In genomic region chr2:131516621-131517020, GRCh38 we compare ENCODE assay signal across 12 cellular contexts. TPM values are rescaled to one million over a fixed set of nuclear protein-coding genes. Genes with fewer than 3 reads are reported as not detected.
A peak's percentile ranks its signal among the peaks of the same experiment; 100 is the strongest.
DNase-seq lines count a peak whose midpoint lies in the region; FAIRE-seq and TF ChIP-seq lines count a peak whose summit lies in the region.
"Not testable (repeated sequence)": the region's sequence is repeated elsewhere in the genome, so short reads cannot be mapped to it uniquely, and the experiment has no call there.
"Had no signal": no experiment of that assay in that cellular context is flagged by ENCODE, and none has a peak within 500 bp of the region (broad histone marks: within the 10 kb centered on the region; RNA-seq: fewer than 3 reads in every experiment).

No MANE protein-coding gene starts in this region.

- not testable (repeated sequence) for H3K9ac ChIP-seq in OCI-LY3 (ENCODE audit: low read length); keratinocyte (ENCODE audit: control insufficient read depth, extremely low read depth, insufficient read depth, low read length)

- FAIRE-seq in keratinocyte (lab: Jason Lieb, UNC) = not testable (repeated sequence)

- not testable (repeated sequence) for H3K79me2 ChIP-seq in OCI-LY3 (ENCODE audit: low read length); keratinocyte (ENCODE audit: control insufficient read depth, insufficient read depth, low read length)

- H3K36me3 ChIP-seq in OCI-LY3 (replicated peaks; ENCODE audit: low read depth, low read length); keratinocyte (ENCODE audit: control insufficient read depth in 2 of 2, extremely low read depth in 1 of 2, insufficient read depth in 2 of 2, low read length in 2 of 2): not testable (repeated sequence)

- H3K4me1 ChIP-seq in OCI-LY3 (ENCODE audit: low read length); keratinocyte (ENCODE audit: control insufficient read depth, extremely low read depth, insufficient read depth, low read length): not testable (repeated sequence)

- not testable (repeated sequence) for H3K4me3 ChIP-seq in OCI-LY3 (ENCODE audit: low read length); astrocyte of the spinal cord (ENCODE audit: low read depth, low read length); fibroblast of pulmonary artery (replicated peaks; ENCODE audit: low read depth, low read length); keratinocyte (ENCODE audit: control insufficient read depth in 2 of 3, extremely low read depth in 1 of 3, insufficient read depth in 2 of 3, low read depth in 1 of 3, low read length in 3 of 3)

- H3K27ac ChIP-seq in OCI-LY3 (ENCODE audit: low read length); keratinocyte (ENCODE audit: control insufficient read depth, insufficient read depth, low read length): not testable (repeated sequence)

- H2AFZ ChIP-seq in OCI-LY3 (ENCODE audit: low read depth, low read length); keratinocyte (ENCODE audit: control insufficient read depth, low read length): not testable (repeated sequence)

- TF ChIP-seq CTCF in AG09319 (IDR thresholded peaks at IDR 0.05; ENCODE audit: low read depth, low read length) (peak; percentile 10; the same call in 1 of the 2 replicates), GM12872 (IDR thresholded peaks at IDR 0.05; ENCODE audit: insufficient read depth, low read depth, low read length) (peak; percentile 38; the same call in 2 of the 3 replicates), OCI-LY3 (IDR thresholded peaks at IDR 0.05; ENCODE audit: low read depth, low read length) (peak; percentile 35), astrocyte of the spinal cord (IDR thresholded peaks at IDR 0.05; ENCODE audit: low read depth, low read length) (peak; percentile 40), fibroblast of pulmonary artery (IDR thresholded peaks at IDR 0.05; ENCODE audit: low read length, missing control alignments) (peak; percentile 34), keratinocyte (optimal IDR thresholded peaks at IDR 0.05 in 1 of 3, IDR thresholded peaks at IDR 0.05 in 1 of 3, conservative IDR thresholded peaks at IDR 0.05 in 1 of 3; ENCODE audit: extremely low read depth in 1 of 3, insufficient read depth in 2 of 3, low read length in 3 of 3) (peak in 2 of 3 experiments; percentile 24 to 26)

- not testable (repeated sequence) for DNase-seq in AG09319 (ENCODE audit: extremely low read depth, low read depth); astrocyte of the spinal cord (ENCODE audit: low read depth, low spot score); keratinocyte (ENCODE audit: low read depth, low spot score)
- DNase-seq in Kasumi-1 (lab: John Stamatoyannopoulos, UW) (peak; percentile 4 to 21), fibroblast of pulmonary artery (ENCODE audit: low read depth) (peak; percentile 23), posterior vena cava (ENCODE audit: low spot score) (peak; percentile 66)

- not testable (repeated sequence) for H3K9me3 ChIP-seq in OCI-LY3 (ENCODE audit: insufficient read depth, low read length); keratinocyte (ENCODE audit: control insufficient read depth, low read depth, low read length)

- H4K20me1 ChIP-seq in OCI-LY3 (ENCODE audit: insufficient read depth, low read length); keratinocyte (ENCODE audit: control insufficient read depth, extremely low read depth, insufficient read depth, low read length): not testable (repeated sequence)

- intact Hi-C loops in posterior vena cava (cut with DNase I) = not testable (repeated sequence)

- H3K4me2 ChIP-seq in OCI-LY3 (ENCODE audit: low read length); keratinocyte (ENCODE audit: control insufficient read depth, extremely low read depth, insufficient read depth, low read depth, low read length): not testable (repeated sequence)

- in situ Hi-C loops in astrocyte of the spinal cord (cut with HindIII; ENCODE audit: low sequenced_read_pairs) = not testable (repeated sequence)

- dilution Hi-C loops in keratinocyte (cut with MboI; ENCODE audit: extremely low pct_ligation_motif_present, low sequenced_read_pairs) = not testable (repeated sequence)

- not testable (repeated sequence) for H3K9me1 ChIP-seq in keratinocyte (ENCODE audit: control insufficient read depth, extremely low read depth, insufficient read depth, low read length)

- not testable (repeated sequence) for H3K27me3 ChIP-seq in OCI-LY3 (ENCODE audit: low read depth, low read length); keratinocyte (ENCODE audit: control insufficient read depth, extremely low read depth, insufficient read depth, low read length)

RNA-seq across cellular contexts. Expression of gene CCDC74A, which starts 11.1 kb away (rescaled TPM):
- 3.7 to 5.1 TPM (median 4.3 TPM) in 3 replicates for polyA plus RNA-seq in keratinocyte
- polyA plus RNA-seq in keratinocyte (2011; ENCODE audit: low read depth) = not detected
- 2.1 and 2.6 TPM in 2 replicates for polyA plus RNA-seq in keratinocyte (2011; cell fraction: cytosol; rRNA removed)
- polyA plus RNA-seq in keratinocyte (2011; cell fraction: nucleus; rRNA removed) = 5.7 and 5.9 TPM in 2 replicates
- 0.66 and 3.5 TPM in 2 replicates for polyA plus RNA-seq in keratinocyte (2012; ENCODE audit: low replicate concordance)
- 1.4 to 3.4 TPM (median 2.5 TPM) in 3 replicates for polyA minus RNA-seq in keratinocyte
- 3.8 TPM for polyA minus RNA-seq in keratinocyte (2011; cell fraction: cytosol; rRNA and poly(A)+ RNA removed)
- polyA minus RNA-seq in keratinocyte (2011; cell fraction: nucleus; rRNA and poly(A)+ RNA removed) = 1.1 and 1.2 TPM in 2 replicates
- 1 to 10 TPM; 3.9 to 4.4 TPM for total RNA-seq in posterior vena cava

RNA-seq across cellular contexts. Expression of gene MZT2A, which starts 24.4 kb away (rescaled TPM):
- 71.2 to 128 TPM (median 82.7 TPM) in 3 replicates for polyA plus RNA-seq in keratinocyte
- polyA plus RNA-seq in keratinocyte (2011; ENCODE audit: low read depth) = 9.5 TPM
- 38.8 and 83.3 TPM in 2 replicates for polyA plus RNA-seq in keratinocyte (2011; cell fraction: cytosol; rRNA removed)
- 21.0 and 24.1 TPM in 2 replicates for polyA plus RNA-seq in keratinocyte (2011; cell fraction: nucleus; rRNA removed)
- 74.7 and 182 TPM in 2 replicates for polyA plus RNA-seq in keratinocyte (2012; ENCODE audit: low replicate concordance)
- polyA minus RNA-seq in keratinocyte = 11.1 to 16.5 TPM (median 11.5 TPM) in 3 replicates
- 123 TPM for polyA minus RNA-seq in keratinocyte (2011; cell fraction: cytosol; rRNA and poly(A)+ RNA removed)
- 15.3 and 22.2 TPM in 2 replicates for polyA minus RNA-seq in keratinocyte (2011; cell fraction: nucleus; rRNA and poly(A)+ RNA removed)
- total RNA-seq in posterior vena cava = 10 to 100 TPM; 42.8 to 44.5 TPM

RNA-seq across cellular contexts. Expression of gene TUBA3D, which starts 40.7 kb away (rescaled TPM):
- not detected in 3 replicates for polyA plus RNA-seq in keratinocyte
- polyA plus RNA-seq in keratinocyte (2011; ENCODE audit: low read depth) = not detected
- polyA plus RNA-seq in keratinocyte (2011; cell fraction: cytosol; rRNA removed) = not detected in 2 replicates
- polyA plus RNA-seq in keratinocyte (2011; cell fraction: nucleus; rRNA removed) = not detected in 2 replicates
- 0.10 and 0.21 TPM in 2 replicates for polyA plus RNA-seq in keratinocyte (2012; ENCODE audit: low replicate concordance)
- polyA minus RNA-seq in keratinocyte = not detected in 3 replicates
- not detected for polyA minus RNA-seq in keratinocyte (2011; cell fraction: cytosol; rRNA and poly(A)+ RNA removed)
- not detected in 2 replicates for polyA minus RNA-seq in keratinocyte (2011; cell fraction: nucleus; rRNA and poly(A)+ RNA removed)
- not detected for total RNA-seq in posterior vena cava
- total RNA-seq: endothelial cell of umbilical vein, mesothelial cell of epicardium, PC-9, temporal lobe had no signal
- polyA plus RNA-seq: endothelial cell of umbilical vein had no signal
